In genomic region chr1:27934818-27935549, GRCh38 we compare ENCODE assay signal across 8 cellular contexts. TPM values are rescaled to one million over a fixed set of nuclear protein-coding genes. Genes with fewer than 3 reads are reported as not detected.
DNase-seq lines count a peak whose midpoint lies in the region; ATAC-seq, FAIRE-seq and TF ChIP-seq lines count a peak whose summit lies in the region.

Gene SMPDL3B, plus strand, starts transcription at chr1:27935000. Its CDS starts 184 bp downstream, at chr1:27935184.

- no TSS peak for BruUV-seq in GM12878 (replicated peaks; lab: Mats Ljungman, UMichigan)

- WGBS in GM12878 (ENCODE audit: insufficient coverage, insufficient replicate concordance, low lambda C conversion rate, missing lambda C conversion rate), result 14% methylated on average over 16 of the region's 16 CpGs
- WGBS in mesenchymal stem cell, result 13% methylated on average over 15 of the region's 16 CpGs

- H3K79me2 ChIP-seq in GM12878 (ENCODE audit: control insufficient read depth, insufficient read depth, low read length), result no peaks in the 10 kb centered on the region

- ATAC-seq in GM12878 (peak; percentile 83), sciatic nerve (no peak), GM21529 (IDR thresholded peaks at IDR 0.05; ENCODE audit: unreplicated experiment) (no peak)

- no peaks in the 10 kb centered on the region for H4K20me1 ChIP-seq in GM12878 (ENCODE audit: control insufficient read depth, insufficient read depth)

- SMC1A ChIA-PET in GM12878 (lab: Charles Lee; ENCODE audit: uncharacterized antibody, unreplicated experiment), result interaction anchor here (0.9 to 2.3 kb wide), 3 partner anchors 25 to 77 kb away, joined by 3 to 8 read pairs (median 3); no protein-coding TSS in a partner anchor

- peak within 1 kb of the TSS; percentile 68 for H3K4me2 ChIP-seq in GM12878 (ENCODE audit: control insufficient read depth, insufficient read depth)
- peak within 1 kb of the TSS; percentile 78 for H3K4me2 ChIP-seq in mesenchymal stem cell (ENCODE audit: low read length, poor library complexity, severe bottlenecking)

- H3K4me3 ChIP-seq in GM12878 (peak within 1 kb of the TSS; percentile 44), mesenchymal stem cell (ENCODE audit: insufficient read depth in 1 of 2, low read depth in 1 of 2, low read length in 2 of 2) (no peak within 1 kb of the TSS)

- no peak for DNase-seq in T-helper 2 cell treated with Interferon-gamma antibody and Interleukin-4, amounts not matched to agents 5 μg/mL and 100 μg/mL, for 36 hours (ENCODE audit: low spot score)
- DNase-seq in T-helper 2 cell (no peak), NCI-H2227 (lab: John Stamatoyannopoulos, UW; ENCODE audit: unreplicated experiment) (peak; percentile 78), GM12878 (ENCODE audit: low read depth, low spot score) (no peak), mesenchymal stem cell (peak; percentile 26), sciatic nerve (ENCODE audit: low spot score) (no peak), SIG-M5 (lab: John Stamatoyannopoulos, UW) (no peak)

- no peak for TF ChIP-seq EP300 in GM12878 (IDR thresholded peaks at IDR 0.05; ENCODE audit: borderline replicate concordance in 1 of 2, control insufficient read depth in 1 of 2, low read depth in 2 of 2, low read length in 2 of 2)

- peak within 1 kb of the TSS; percentile 44 for H2AFZ ChIP-seq in GM12878 (ENCODE audit: control insufficient read depth, low read depth, low read length)
- H2AFZ ChIP-seq in mesenchymal stem cell (ENCODE audit: low read depth, low read length), result peak within 1 kb of the TSS; percentile 36

- peak within 1 kb of the TSS in 1 of 2 experiments; percentile 77 for H3K23ac ChIP-seq in mesenchymal stem cell (ENCODE audit: low read length in 2 of 2)

- no peak for FAIRE-seq in GM12878 (lab: Jason Lieb, UNC)

- H4K91ac ChIP-seq in mesenchymal stem cell (ENCODE audit: low read length), result no peak within 1 kb of the TSS

- peak within 1 kb of the TSS; percentile 57 for H4K8ac ChIP-seq in mesenchymal stem cell (ENCODE audit: low read length)

- no peaks in the 10 kb centered on the region for H3K9me3 ChIP-seq in GM12878 (replicated peaks; ENCODE audit: control insufficient read depth, insufficient read depth, low read length)
- no peaks in the 10 kb centered on the region for H3K9me3 ChIP-seq in mesenchymal stem cell (ENCODE audit: control insufficient read depth, low read length)

- CTCF ChIA-PET in GM12878 (lab: Yijun Ruan, JAX), result interaction anchor here (0.6 to 1.5 kb wide), 4 partner anchors 45 to 603 kb away, joined by 3 read pairs; no protein-coding TSS in a partner anchor

- intact Hi-C loops in GM12878 (cut with micrococcal nuclease; ENCODE audit: unreplicated experiment) (no loop called here), sciatic nerve (cut with DNase I) (no loop called here)

- TF ChIP-seq RAD21 in GM12878 (IDR thresholded peaks at IDR 0.05; ENCODE audit: insufficient read depth, low read depth, low read length), result no peak

- no peak for TF ChIP-seq POLR2A in GM12878 (IDR thresholded peaks at IDR 0.05; ENCODE audit: low read depth, low read length)

- no peak within 1 kb of the TSS for H2BK5ac ChIP-seq in mesenchymal stem cell (ENCODE audit: low read depth, low read length, poor library complexity, severe bottlenecking)

- H3K27me3 ChIP-seq in GM12878 (replicated peaks in 1 of 2; ENCODE audit: control insufficient read depth in 2 of 2, insufficient read depth in 2 of 2, low read length in 1 of 2) (peaks cover 0 to 2% of the 10 kb centered on the region in 2 experiments; a peak in 2 of 4 replicates), mesenchymal stem cell (ENCODE audit: control insufficient read depth in 1 of 2, insufficient read depth in 1 of 2, low read length in 2 of 2) (peaks cover 19 to 33% of the 10 kb centered on the region in 2 experiments)

- H3K27ac Mint-ChIP-seq in T-helper 2 cell treated with Interferon-gamma antibody and Interleukin-4, amounts not matched to agents 5 μg/mL and 100 μg/mL, for 36 hours, result no peak within 1 kb of the TSS

- no peak within 1 kb of the TSS for H3K4ac ChIP-seq in mesenchymal stem cell (ENCODE audit: low read depth in 1 of 2, low read length in 2 of 2)

- peak within 1 kb of the TSS in 1 of 2 experiments; percentile 82 for H3K14ac ChIP-seq in mesenchymal stem cell (ENCODE audit: low read length in 2 of 2)

- no peak within 1 kb of the TSS for H2BK120ac ChIP-seq in mesenchymal stem cell (ENCODE audit: low read depth, low read length)

- H3K36me3 ChIP-seq in GM12878 (ENCODE audit: control insufficient read depth in 2 of 2, insufficient read depth in 2 of 2, low read length in 1 of 2) (no peaks in the 10 kb centered on the region), mesenchymal stem cell (ENCODE audit: control insufficient read depth in 1 of 2, insufficient read depth in 2 of 2, low read depth in 1 of 2, low read length in 2 of 2) (no peaks in the 10 kb centered on the region)

- H3K27me3 Mint-ChIP-seq in T-helper 2 cell treated with Interferon-gamma antibody and Interleukin-4, amounts not matched to agents 5 μg/mL and 100 μg/mL, for 36 hours (ENCODE audit: low read depth), result peaks cover 16% of the 10 kb centered on the region

- peak within 1 kb of the TSS; percentile 23 for H3K4me3 Mint-ChIP-seq in T-helper 2 cell treated with Interferon-gamma antibody and Interleukin-4, amounts not matched to agents 5 μg/mL and 100 μg/mL, for 36 hours

- POLR2A ChIA-PET in GM12878 (lab: Charles Lee), result interaction anchor here (0.5 to 0.7 kb wide), 3 partner anchors 9 to 652 kb away, joined by 3 read pairs; no protein-coding TSS in a partner anchor

- H3K9ac ChIP-seq in GM12878 (ENCODE audit: control insufficient read depth, insufficient read depth, low read length) (no peak within 1 kb of the TSS), mesenchymal stem cell (ENCODE audit: low read length) (no peak within 1 kb of the TSS)

- no peaks in the 10 kb centered on the region for H3K36me3 Mint-ChIP-seq in T-helper 2 cell treated with Interferon-gamma antibody and Interleukin-4, amounts not matched to agents 5 μg/mL and 100 μg/mL, for 36 hours (ENCODE audit: low read depth)

- H3K4me1 Mint-ChIP-seq in T-helper 2 cell treated with Interferon-gamma antibody and Interleukin-4, amounts not matched to agents 5 μg/mL and 100 μg/mL, for 36 hours (ENCODE audit: low read depth), result peaks cover 27% of the 10 kb centered on the region

- H3K79me1 ChIP-seq in mesenchymal stem cell (replicated peaks; ENCODE audit: low read length, poor library complexity, severe bottlenecking), result no peaks in the 10 kb centered on the region

- H2BK12ac ChIP-seq in mesenchymal stem cell (ENCODE audit: low read length in 2 of 2), result no peak within 1 kb of the TSS

- H3K27ac ChIP-seq in GM12878 (ENCODE audit: control insufficient read depth, insufficient read depth) (no peak within 1 kb of the TSS), mesenchymal stem cell (ENCODE audit: low read length, poor library complexity, severe bottlenecking) (no peak within 1 kb of the TSS)

- TF ChIP-seq CTCF in GM12878 (IDR thresholded peaks at IDR 0.05 in 2 of 3, conservative IDR thresholded peaks at IDR 0.05 in 1 of 3; ENCODE audit: control insufficient read depth in 2 of 3, extremely low read depth in 1 of 3, insufficient read depth in 1 of 3, low read depth in 3 of 3, low read length in 3 of 3), result no peak

- peaks cover 7% of the 10 kb centered on the region for H3K4me1 ChIP-seq in GM12878 (ENCODE audit: control insufficient read depth, insufficient read depth, low read length)
- peaks cover 10% of the 10 kb centered on the region for H3K4me1 ChIP-seq in mesenchymal stem cell (ENCODE audit: control insufficient read depth, insufficient read depth, low read depth, low read length)

- in situ Hi-C loops in GM12878 (cut with MboI), result loop anchor here (5.0 kb wide), 1 partner anchor 52 kb away; no protein-coding TSS in a partner anchor

- RAD21 ChIA-PET in GM12878 (lab: Charles Lee; ENCODE audit: unreplicated experiment), result interaction anchor here (0.6 to 1.6 kb wide), 4 partner anchors 39 to 77 kb away, joined by 3 to 6 read pairs (median 4); no protein-coding TSS in a partner anchor

- H2BK15ac ChIP-seq in mesenchymal stem cell (ENCODE audit: low read depth, poor library complexity, severe bottlenecking), result peak within 1 kb of the TSS; percentile 26

- no peaks in the 10 kb centered on the region for H3K9me3 Mint-ChIP-seq in T-helper 2 cell treated with Interferon-gamma antibody and Interleukin-4, amounts not matched to agents 5 μg/mL and 100 μg/mL, for 36 hours

- H2AK5ac ChIP-seq in mesenchymal stem cell (ENCODE audit: low read length, severe bottlenecking), result no peak within 1 kb of the TSS

- H3K18ac ChIP-seq in mesenchymal stem cell (ENCODE audit: low read depth in 1 of 2, low read length in 2 of 2), result no peak within 1 kb of the TSS

TF ChIP-seq in GM12878, 131 proteins besides CTCF, POLR2A, EP300 and RAD21:
- no peak for TF ChIP-seq ZNF24 (IDR thresholded peaks at IDR 0.05)
- TF ChIP-seq LARP7 (IDR thresholded peaks at IDR 0.05), result 0 out of 2 replicates have a peak, but pooled peaks have one; percentile 9
- 0 out of 2 replicates have a peak, but pooled peaks have one; percentile 39 for TF ChIP-seq IKZF1 (conservative IDR thresholded peaks at IDR 0.05)
TF ChIP-seq in GM12878: peak in this region for 2.

RNA-seq across cellular contexts. Expression of gene SMPDL3B, which starts in this region (rescaled TPM):
- total RNA-seq in GM12878 (2013; cell fraction: nucleolus; rRNA removed), result 0.59 and 0.79 TPM in 2 replicates
- total RNA-seq in GM12878 (2014; rRNA removed), result 2.0 and 2.2 TPM in 2 replicates
- total RNA-seq in GM12878 (2014; rRNA removed; fragmentation: Illumina TruSeq; extraction: Trizol), result 1.1 and 1.3 TPM in 2 replicates
- 1.9 TPM in 2 replicates for total RNA-seq in GM12878 (2021)
- polyA plus RNA-seq in GM12878 (2011; ENCODE audit: low read depth), result not detected
- 0.78 and 0.94 TPM in 2 replicates for polyA plus RNA-seq in GM12878 (2011; rRNA removed)
- polyA plus RNA-seq in GM12878 (2011; cell fraction: cytosol; rRNA removed), result 1.6 and 1.7 TPM in 2 replicates
- polyA plus RNA-seq in GM12878 (2011; cell fraction: nucleus; rRNA removed), result 0.69 and 1.2 TPM in 2 replicates
- 0.32 TPM in 1 of 2 replicates, not detected in the other for polyA plus RNA-seq in GM12878 (2012)
- polyA plus RNA-seq in GM12878 (2014; fragmentation: Illumina TruSeq; extraction: Trizol), result 2.4 and 2.5 TPM in 2 replicates
- under 1 TPM; 0.60 to 0.69 TPM for polyA plus RNA-seq in GM12878 (2014; fragmentation: Nextera tagmentation; extraction: Ambion mirVana)
- 1.9 and 2.7 TPM in 2 replicates for polyA plus RNA-seq in GM12878 (2014; rRNA removed)
- polyA plus RNA-seq in GM12878 (2016; fragmentation: Nextera tagmentation; extraction: Ambion mirVana), result under 1 TPM; 0.56 to 0.78 TPM
- polyA minus RNA-seq in GM12878 (2011; rRNA and poly(A)+ RNA removed), result 0.80 and 1.8 TPM in 2 replicates
- polyA minus RNA-seq in GM12878 (2011; cell fraction: cytosol; rRNA and poly(A)+ RNA removed), result 0.67 and 0.73 TPM in 2 replicates
- 0.36 and 0.48 TPM in 2 replicates for polyA minus RNA-seq in GM12878 (2011; cell fraction: nucleus; rRNA and poly(A)+ RNA removed)
- 0.08 TPM for polyA plus RNA-seq in mesenchymal stem cell (2013, experiment 1 of 2)
- 0.04 TPM for polyA plus RNA-seq in mesenchymal stem cell (2013, experiment 2 of 2)
- 0.27 TPM for total RNA-seq in sciatic nerve

Comparison
In these comparisons a context has a peak if more than half of its experiments do, and no peak if none do; other contexts are left out.
1. DNase-seq: peak in NCI-H2227 (single experiment) and mesenchymal stem cell (single experiment); none in T-helper 2 cell treated with Interferon-gamma antibody and Interleukin-4, amounts not matched to agents 5 μg/mL and 100 μg/mL, for 36 hours (single experiment), T-helper 2 cell (0 of 5), GM12878 (single experiment), sciatic nerve (single experiment) and SIG-M5 (single experiment).